9 cellular contexts compared by ENCODE assay signal in genomic region chr20:57509665-57510237, GRCh38. TPM values are rescaled to one million over a fixed set of nuclear protein-coding genes. Genes with fewer than 3 reads are reported as not detected.
A peak's percentile ranks its signal among the peaks of the same experiment; 100 is the strongest.
DNase-seq lines count a peak whose midpoint lies in the region; ATAC-seq, FAIRE-seq and TF ChIP-seq lines count a peak whose summit lies in the region.
"Had no signal": no experiment of that assay in that cellular context is flagged by ENCODE, and none has a peak within 500 bp of the region (broad histone marks: within the 10 kb centered on the region; RNA-seq: fewer than 3 reads in every experiment).

No MANE protein-coding gene starts in this region.

- H3K27ac ChIP-seq in DOHH2 (ENCODE audit: low read depth, low read length): no peak overlapping the region
- H3K27ac ChIP-seq in WERI-Rb-1: no peak overlapping the region
- H3K27ac ChIP-seq in HepG2 (ENCODE audit: extremely low read length, insufficient read depth, low read length): no peak overlapping the region
- H3K27ac ChIP-seq in vagina: no peak overlapping the region

- POLR2A ChIA-PET in HepG2 (lab: Yijun Ruan, JAX): no interaction called here

- H3K4me3 ChIP-seq in DOHH2 (ENCODE audit: low read length) (no peak overlapping the region), WERI-Rb-1 (ENCODE audit: low read depth, low read length) (no peak overlapping the region), HepG2 (replicated peaks in 1 of 3; ENCODE audit: insufficient read depth in 1 of 3, low read depth in 2 of 3, low read length in 3 of 3) (no peak overlapping the region), vagina (no peak overlapping the region)

- peak; percentile 60 for TF ChIP-seq CTCF in DOHH2 (IDR thresholded peaks at IDR 0.05; ENCODE audit: low read depth, low read length, poor library complexity, severe bottlenecking)
- peak; percentile 82 for TF ChIP-seq CTCF in WERI-Rb-1 (IDR thresholded peaks at IDR 0.05; ENCODE audit: low read depth, low read length)
- TF ChIP-seq CTCF in HepG2 (CRISPR knock-in tag; IDR thresholded peaks at IDR 0.05): peak; percentile 79
- no peak for TF ChIP-seq CTCF in vagina (IDR thresholded peaks at IDR 0.05)

- H3K9ac ChIP-seq in HepG2 (ENCODE audit: insufficient read depth, low read depth, low read length): no peak overlapping the region

- intact Hi-C loops in HepG2 (cut with micrococcal nuclease; ENCODE audit: unreplicated experiment): loop anchor here (5.0 kb wide), 2 partner anchors 578 to 703 kb away; no protein-coding TSS in a partner anchor
- intact Hi-C loops in vagina (cut with DNase I): loop anchor here (10.0 kb wide), 1 partner anchor 695 kb away; no protein-coding TSS in a partner anchor

- H3F3A ChIP-seq in DOHH2 (ENCODE audit: control insufficient read depth, insufficient read depth): peaks cover 4% of the 10 kb centered on the region; the same call in 1 of the 2 replicates

- H3K27me3 ChIP-seq in DOHH2 (ENCODE audit: control insufficient read depth, low read length) (peaks cover 5% of the 10 kb centered on the region), WERI-Rb-1 (ENCODE audit: insufficient read depth, low read depth, severe bottlenecking) (no peaks in the 10 kb centered on the region), HepG2 (ENCODE audit: control insufficient read depth in 1 of 2, insufficient read depth in 2 of 2, low read length in 2 of 2) (peaks cover 0 to 38% of the 10 kb centered on the region in 2 experiments; a peak in 2 of 5 replicates), vagina (no peaks in the 10 kb centered on the region)

- CTCF ChIA-PET in HepG2 (lab: Yijun Ruan, JAX; ENCODE audit: low intra/inter-chr PET ratio, low total read pairs): interaction anchor here (0.7 to 1.8 kb wide), 3 partner anchors 12 to 700 kb away, joined by 3 to 6 read pairs (median 4); no protein-coding TSS in a partner anchor

- FAIRE-seq in HepG2 (lab: Jason Lieb, UNC): peak; percentile 49

- H3K4me1 ChIP-seq in DOHH2 (ENCODE audit: control insufficient read depth, low read length) (peaks cover 9% of the 10 kb centered on the region), HepG2 (ENCODE audit: insufficient read depth, low read length) (no peaks in the 10 kb centered on the region), vagina (no peaks in the 10 kb centered on the region)

- in situ Hi-C loops in HepG2 (cut with HindIII; ENCODE audit: extremely low pct_ligation_motif_present, low pct_unique_long_range_greater_than_20kb): no loop called here

- H3K9me3 ChIP-seq in DOHH2 (ENCODE audit: control insufficient read depth, insufficient read depth, low read length): no peaks in the 10 kb centered on the region
- no peaks in the 10 kb centered on the region for H3K9me3 ChIP-seq in WERI-Rb-1 (ENCODE audit: severe bottlenecking)
- H3K9me3 ChIP-seq in HepG2 (ENCODE audit: low read length): no peaks in the 10 kb centered on the region
- H3K9me3 ChIP-seq in vagina: no peaks in the 10 kb centered on the region

- ATAC-seq in HepG2: peak; percentile 94
- no peak for ATAC-seq in HG02884 (IDR thresholded peaks at IDR 0.05; ENCODE audit: unreplicated experiment)
- ATAC-seq in HG02885 (IDR thresholded peaks at IDR 0.05; ENCODE audit: poor library complexity, unreplicated experiment): no peak

- H4K20me1 ChIP-seq in DOHH2 (ENCODE audit: control insufficient read depth, insufficient read depth, low read depth, low read length) (peaks cover 17% of the 10 kb centered on the region; the same call in 1 of the 2 replicates), HepG2 (ENCODE audit: insufficient read depth, low read length) (no peaks in the 10 kb centered on the region)

- H3K79me2 ChIP-seq in DOHH2 (ENCODE audit: control insufficient read depth, low read length) (peaks cover 18% of the 10 kb centered on the region), HepG2 (ENCODE audit: insufficient read depth, low read length) (no peaks in the 10 kb centered on the region)

- TF ChIP-seq EP300 in HepG2 (IDR thresholded peaks at IDR 0.05; ENCODE audit: low read depth in 2 of 2, low read length in 2 of 2) (no peak), HepG2 (CRISPR knock-in tag; IDR thresholded peaks at IDR 0.05; ENCODE audit: borderline replicate concordance) (no peak)

- WGBS in HepG2 (ENCODE audit: low lambda C conversion rate): 5% methylated on average over 5 of the region's 5 CpGs

- H3K9me2 ChIP-seq in DOHH2 (replicated peaks; ENCODE audit: control insufficient read depth, low read length): no peaks in the 10 kb centered on the region

- H3K4me2 ChIP-seq in DOHH2 (ENCODE audit: low read length) (no peak overlapping the region), HepG2 (ENCODE audit: low read depth, low read length) (no peak overlapping the region)

- 0 out of 2 replicates have a peak, but pooled peaks have one; percentile 11 for TF ChIP-seq RAD21 in HepG2 (CRISPR knock-in tag; IDR thresholded peaks at IDR 0.05)

- H3K36me3 ChIP-seq in DOHH2 (ENCODE audit: control insufficient read depth, low read length) (peaks cover 27% of the 10 kb centered on the region), WERI-Rb-1 (no peaks in the 10 kb centered on the region), HepG2 (replicated peaks in 1 of 2; ENCODE audit: control insufficient read depth in 1 of 2, insufficient read depth in 2 of 2, low read length in 2 of 2) (no peaks in the 10 kb centered on the region), vagina (no peaks in the 10 kb centered on the region)

- DNase-seq in HuH-7 (ENCODE audit: low spot score) (peak; percentile 60), WERI-Rb-1 (peak; percentile 77), HepG2 (ENCODE audit: low spot score) (peak; percentile 35), vagina (ENCODE audit: extremely low spot score in 2 of 2) (no peak), NCI-H1417 (lab: John Stamatoyannopoulos, UW) (no peak)
- DNase-seq: activated CD4-positive, alpha-beta T cell treated with anti-CD3 and anti-CD28 coated beads, Interleukin-2, amount 50 U/mL, for 1 hour had no signal

- H2AFZ ChIP-seq in HepG2 (ENCODE audit: low read length): no peak overlapping the region

- no peak for TF ChIP-seq POLR2A in HepG2 (IDR thresholded peaks at IDR 0.05; ENCODE audit: insufficient read depth in 1 of 2, low read depth in 2 of 2, low read length in 2 of 2)
- TF ChIP-seq POLR2A in vagina (IDR thresholded peaks at IDR 0.05): no peak

- no TSS peak for BruUV-seq in HepG2 (replicated peaks; lab: Mats Ljungman, UMichigan)

TF ChIP-seq in HepG2, 621 proteins besides CTCF, POLR2A, EP300 and RAD21 (continues in another document):
- TF ChIP-seq CCDC6 (CRISPR knock-in tag; IDR thresholded peaks at IDR 0.05) (no peak), SMAD9 (CRISPR knock-in tag; IDR thresholded peaks at IDR 0.05) (no peak), ADNP (CRISPR knock-in tag; IDR thresholded peaks at IDR 0.05) (no peak), TRIM24 (CRISPR knock-in tag; IDR thresholded peaks at IDR 0.05) (no peak), TARDBP (CRISPR knock-in tag; IDR thresholded peaks at IDR 0.05) (no peak), ZSCAN22 (CRISPR knock-in tag; IDR thresholded peaks at IDR 0.05) (no peak)

RNA-seq across cellular contexts. Expression of gene CTCFL, which starts 15.2 kb away (rescaled TPM):
- not detected in 2 replicates for total RNA-seq in HepG2 (2016; rRNA removed; fragmentation: Illumina TruSeq; extraction: Trizol)
- total RNA-seq in HepG2 (2016; cell fraction: cytosol; rRNA removed; fragmentation: Illumina TruSeq; extraction: Trizol; ENCODE audit: low read depth): not detected in 2 replicates
- total RNA-seq in HepG2 (2016; cell fraction: insoluble cytoplasmic fraction; rRNA removed; fragmentation: Illumina TruSeq; extraction: Trizol): not detected in 2 replicates
- total RNA-seq in HepG2 (2016; cell fraction: membrane; rRNA removed; fragmentation: Illumina TruSeq; extraction: Trizol): not detected in 2 replicates
- total RNA-seq in HepG2 (2016; cell fraction: nucleus; rRNA removed; fragmentation: Illumina TruSeq; extraction: Trizol): not detected in 2 replicates
- polyA plus RNA-seq in HepG2 (2011; rRNA removed): 0.04 and 0.05 TPM in 2 replicates
- 0.03 TPM in 1 of 2 replicates, not detected in the other for polyA plus RNA-seq in HepG2 (2011; cell fraction: cytosol; rRNA removed)
- polyA plus RNA-seq in HepG2 (2011; cell fraction: nucleus; rRNA removed): not detected in 2 replicates
- 0.13 and 0.42 TPM in 2 replicates for polyA plus RNA-seq in HepG2 (2012)
- polyA plus RNA-seq in HepG2 (2016; cell fraction: cytosol; fragmentation: Illumina TruSeq; extraction: Trizol; ENCODE audit: low read depth): not detected in 2 replicates
- polyA plus RNA-seq in HepG2 (2016; cell fraction: insoluble cytoplasmic fraction; fragmentation: Illumina TruSeq; extraction: Trizol; ENCODE audit: low read depth): not detected in 2 replicates
- not detected in 2 replicates for polyA plus RNA-seq in HepG2 (2016; cell fraction: membrane; fragmentation: Illumina TruSeq; extraction: Trizol; ENCODE audit: low read depth)
- not detected in 2 replicates for polyA plus RNA-seq in HepG2 (2016; cell fraction: nucleus; fragmentation: Illumina TruSeq; extraction: Trizol; ENCODE audit: insufficient read depth, low read depth)
- 0.22 and 0.26 TPM in 2 replicates for polyA minus RNA-seq in HepG2 (2011; rRNA and poly(A)+ RNA removed; ENCODE audit: low replicate concordance)
- not detected in 2 replicates for polyA minus RNA-seq in HepG2 (2011; cell fraction: cytosol; rRNA and poly(A)+ RNA removed)
- not detected in 2 replicates for polyA minus RNA-seq in HepG2 (2011; cell fraction: nucleus; rRNA and poly(A)+ RNA removed)
- total RNA-seq in vagina: not detected

RNA-seq across cellular contexts. Expression of gene PCK1, which starts 51.2 kb away (rescaled TPM):
- 5.4 and 12.6 TPM in 2 replicates for total RNA-seq in HepG2 (2016; rRNA removed; fragmentation: Illumina TruSeq; extraction: Trizol)
- 3.7 TPM in 2 replicates for total RNA-seq in HepG2 (2016; cell fraction: cytosol; rRNA removed; fragmentation: Illumina TruSeq; extraction: Trizol; ENCODE audit: low read depth)
- 5.2 and 15.5 TPM in 2 replicates for total RNA-seq in HepG2 (2016; cell fraction: insoluble cytoplasmic fraction; rRNA removed; fragmentation: Illumina TruSeq; extraction: Trizol)
- total RNA-seq in HepG2 (2016; cell fraction: membrane; rRNA removed; fragmentation: Illumina TruSeq; extraction: Trizol): 3.3 and 3.9 TPM in 2 replicates
- 23.9 and 29.1 TPM in 2 replicates for total RNA-seq in HepG2 (2016; cell fraction: nucleus; rRNA removed; fragmentation: Illumina TruSeq; extraction: Trizol)
- polyA plus RNA-seq in HepG2 (2011; rRNA removed): 6.5 and 19.5 TPM in 2 replicates
- 2.9 and 9.4 TPM in 2 replicates for polyA plus RNA-seq in HepG2 (2011; cell fraction: cytosol; rRNA removed)
- 21.5 and 61.9 TPM in 2 replicates for polyA plus RNA-seq in HepG2 (2011; cell fraction: nucleus; rRNA removed)
- 220 and 303 TPM in 2 replicates for polyA plus RNA-seq in HepG2 (2012)
- 0.43 and 0.67 TPM in 2 replicates for polyA plus RNA-seq in HepG2 (2016; cell fraction: cytosol; fragmentation: Illumina TruSeq; extraction: Trizol; ENCODE audit: low read depth)
- polyA plus RNA-seq in HepG2 (2016; cell fraction: insoluble cytoplasmic fraction; fragmentation: Illumina TruSeq; extraction: Trizol; ENCODE audit: low read depth): 5.0 and 5.7 TPM in 2 replicates
- polyA plus RNA-seq in HepG2 (2016; cell fraction: membrane; fragmentation: Illumina TruSeq; extraction: Trizol; ENCODE audit: low read depth): 0.71 and 0.72 TPM in 2 replicates
- polyA plus RNA-seq in HepG2 (2016; cell fraction: nucleus; fragmentation: Illumina TruSeq; extraction: Trizol; ENCODE audit: insufficient read depth, low read depth): 17.4 and 17.7 TPM in 2 replicates
- polyA minus RNA-seq in HepG2 (2011; rRNA and poly(A)+ RNA removed; ENCODE audit: low replicate concordance): 0.12 and 22.5 TPM in 2 replicates
- polyA minus RNA-seq in HepG2 (2011; cell fraction: cytosol; rRNA and poly(A)+ RNA removed): 7.7 and 23.7 TPM in 2 replicates
- 39.8 and 149 TPM in 2 replicates for polyA minus RNA-seq in HepG2 (2011; cell fraction: nucleus; rRNA and poly(A)+ RNA removed)
- 13.0 TPM for total RNA-seq in vagina

Comparison
In these comparisons a context has a peak if more than half of its experiments do, and no peak if none do; other contexts are left out.
1. CTCF ChIP-seq: peak in DOHH2 (single experiment), WERI-Rb-1 (single experiment) and HepG2 (single experiment); none in vagina (0 of 3).
2. DNase-seq: peak in HuH-7 (single experiment), WERI-Rb-1 (single experiment) and HepG2 (single experiment); none in vagina (0 of 2) and NCI-H1417 (0 of 3).